ENCODE assay signal across 27 cellular contexts in genomic region chr6:133179483-133179882, GRCh38.
DNase-seq lines count a peak whose midpoint lies in the region; ATAC-seq and TF ChIP-seq lines count a peak whose summit lies in the region.
"Had no signal": no experiment of that assay in that cellular context is flagged by ENCODE, and none has a peak within 500 bp of the region (broad histone marks: within the 10 kb centered on the region; RNA-seq: fewer than 3 reads in every experiment).

No MANE protein-coding gene starts in this region.

- TF ChIP-seq CTCF in thyroid gland (IDR thresholded peaks at IDR 0.05) = no peak

- no peaks in the 10 kb centered on the region for H3K4me1 ChIP-seq in thyroid gland
- H3K4me1 ChIP-seq: BLaER1 treated with 17β-estradiol and CSF1 and Interleukin-3, amounts not matched to agents 10 nM and 100 nM; transverse colon had no signal

- no peak overlapping the region for H3K27ac ChIP-seq in thyroid gland
- H3K27ac ChIP-seq: BLaER1 treated with 17β-estradiol and CSF1 and Interleukin-3, amounts not matched to agents 10 nM and 100 nM; transverse colon had no signal

- no peak for ATAC-seq in HG03025 (IDR thresholded peaks at IDR 0.05; ENCODE audit: low FRiP score, unreplicated experiment)
- ATAC-seq: activated CD8-positive, alpha-beta memory T cell treated with anti-CD3 and anti-CD28 coated beads, Interleukin-2, amount 10 ng/mL, durations not matched to agents 7 days and 5 days; activated naive CD8-positive, alpha-beta T cell treated with anti-CD3 and anti-CD28 coated beads, Interleukin-2, amount 50 U/mL, for 24 hours; effector memory CD8-positive, alpha-beta T cell; HCT116; stimulated activated effector memory CD8-positive, alpha-beta T cell treated with anti-CD3 and anti-CD28 coated beads, Interleukin-12 subunit alpha, Interleukin-12 subunit beta, amount 100 ng/mL, for 72 hours had no signal

- no peaks in the 10 kb centered on the region for H3K36me3 ChIP-seq in thyroid gland
- H3K36me3 ChIP-seq: BLaER1 treated with 17β-estradiol and CSF1 and Interleukin-3, amounts not matched to agents 10 nM and 100 nM; MG63; transverse colon had no signal

- TF ChIP-seq POLR2A in thyroid gland (IDR thresholded peaks at IDR 0.05) = no peak

- H3K27me3 ChIP-seq in thyroid gland = no peaks in the 10 kb centered on the region
- H3K27me3 ChIP-seq: BLaER1 treated with 17β-estradiol and CSF1 and Interleukin-3, amounts not matched to agents 10 nM and 100 nM; MG63; transverse colon had no signal

- DNase-seq in NCI-H82 (lab: John Stamatoyannopoulos, UW) = peak; percentile 9
- DNase-seq in NCI-H82 treated with DMSO at 0.1 percent for 48 hours (lab: John Stamatoyannopoulos, UW; ENCODE audit: unreplicated experiment) = no peak
- DNase-seq in M059J (ENCODE audit: low read depth) = peak; percentile 7
- DNase-seq in OCI-M1 (lab: John Stamatoyannopoulos, UW) = peak; percentile 14
- DNase-seq in thyroid gland = peak; percentile 8 to 11
- no peak for DNase-seq in hippocampal formation (lab: John Stamatoyannopoulos, UW)
- DNase-seq: activated B cell treated with CpG ODN at 0.5 μM for 24 hours; activated CD8-positive, alpha-beta memory T cell treated with anti-CD3 and anti-CD28 coated beads, Interleukin-2, amount 10 ng/mL, durations not matched to agents 7 days and 5 days; activated naive CD8-positive, alpha-beta T cell treated with anti-CD3 and anti-CD28 coated beads, Interleukin-2, amount 50 U/mL, for 24 hours; activated T-cell treated with anti-CD3 and anti-CD28 coated beads, Interleukin-2, amount 50 U/mL, for 48 hours; cortex of kidney; DMS79 treated with DMSO at 0.1 percent for 48 hours; effector memory CD8-positive, alpha-beta T cell; GDM1; immature natural killer cell; mammary epithelial cell; MG63; NCI-H1436; NCI-H2107; NCI-H774; nephron progenitor cell; SK-N-SH; transverse colon had no signal

- no peaks in the 10 kb centered on the region for H3K9me3 ChIP-seq in thyroid gland
- H3K9me3 ChIP-seq: SK-N-SH, transverse colon had no signal

- intact Hi-C loops in thyroid gland (cut with DNase I) = no loop called here

- H3K4me3 ChIP-seq in thyroid gland (replicated peaks in 1 of 3) = no peak overlapping the region
- H3K4me3 ChIP-seq: BLaER1 treated with 17β-estradiol and CSF1 and Interleukin-3, amounts not matched to agents 10 nM and 100 nM; MG63; transverse colon had no signal

Comparison
In these comparisons a context has a peak if more than half of its experiments do, and no peak if none do; other contexts are left out.
1. DNase-seq: peak in NCI-H82 (single experiment), M059J (single experiment), OCI-M1 (single experiment) and thyroid gland (2 of 2); none in NCI-H82 treated with DMSO at 0.1 percent for 48 hours (single experiment) and hippocampal formation (0 of 2).